Comparison of ENCODE assay signal across 24 cellular contexts in genomic region chr9:83505282-83505681, GRCh38.
DNase-seq lines count a peak whose midpoint lies in the region; ATAC-seq and TF ChIP-seq lines count a peak whose summit lies in the region.
"Had no signal": no experiment of that assay in that cellular context is flagged by ENCODE, and none has a peak within 500 bp of the region (broad histone marks: within the 10 kb centered on the region; RNA-seq: fewer than 3 reads in every experiment).

No MANE protein-coding gene starts in this region.

- no peak overlapping the region for H3K4me3 ChIP-seq in brain microvascular endothelial cell (ENCODE audit: low read depth, low read length)
- H3K4me3 ChIP-seq: gastrocnemius medialis, K562 had no signal

- H3K27ac ChIP-seq in brain microvascular endothelial cell = no peak overlapping the region
- H3K27ac ChIP-seq: gastrocnemius medialis had no signal

- in situ Hi-C loops in brain microvascular endothelial cell (cut with HindIII; ENCODE audit: low pct_ligation_motif_present, low sequenced_read_pairs) = no loop called here

- DNase-seq in D341Med (ENCODE audit: low spot score) (peak; percentile 43), NCI-H1092 treated with DMSO at 0.1 percent for 48 hours (lab: John Stamatoyannopoulos, UW) (peak; percentile 91), NCI-H2171 treated with DMSO at 0.1 percent for 48 hours (lab: John Stamatoyannopoulos, UW) (peak; percentile 96), RPMI8226 (peak; percentile 93), brain microvascular endothelial cell (no peak), GM10248 (ENCODE audit: extremely low spot score) (no peak), superior temporal gyrus (ENCODE audit: extremely low spot score) (no peak)
- DNase-seq: activated CD4-positive, alpha-beta memory T cell treated with anti-CD3 and anti-CD28 coated beads for 36 hours; activated CD8-positive, alpha-beta memory T cell treated with anti-CD3 and anti-CD28 coated beads, Interleukin-2, amount 50 U/mL, for 48 hours; activated naive CD8-positive, alpha-beta T cell treated with anti-CD3 and anti-CD28 coated beads for 36 hours; BE2C; central memory CD4-positive, alpha-beta T cell; dermis blood vessel endothelial cell; hypothalamus; natural killer cell; NCI-H2081 treated with DMSO at 0.1 percent for 48 hours; right cardiac atrium; stimulated activated CD4-positive, alpha-beta T cell treated with anti-CD3 and anti-CD28 coated beads, Interleukin-12 subunit alpha, Interleukin-12 subunit beta, amount 100 ng/mL, for 4 hours; stimulated activated CD4-positive, alpha-beta T cell treated with anti-CD3 and anti-CD28 coated beads, Interleukin-4, amount 100 ng/mL, for 24 hours; stimulated activated naive CD4-positive, alpha-beta T cell; T-cell had no signal

- CTCF ChIA-PET in GM10248 (lab: Yijun Ruan, JAX) = interaction anchor here (1.7 to 2.3 kb wide), 3 partner anchors 8 to 171 kb away, joined by 4 to 12 read pairs (median 11); no protein-coding TSS in a partner anchor

- ATAC-seq in HG02938 (IDR thresholded peaks at IDR 0.05; ENCODE audit: unreplicated experiment) = no peak
- ATAC-seq: gastrocnemius medialis, K562, natural killer cell, right cardiac atrium, T-cell had no signal

- no peaks in the 10 kb centered on the region for H3K36me3 ChIP-seq in brain microvascular endothelial cell (replicated peaks)
- H3K36me3 ChIP-seq: gastrocnemius medialis had no signal

- no peaks in the 10 kb centered on the region for H3K27me3 ChIP-seq in brain microvascular endothelial cell (replicated peaks)
- H3K27me3 ChIP-seq: BE2C, gastrocnemius medialis had no signal

- POLR2A ChIA-PET in GM10248 (lab: Yijun Ruan, JAX) = no interaction called here

- no peak for TF ChIP-seq CTCF in brain microvascular endothelial cell (IDR thresholded peaks at IDR 0.05; ENCODE audit: low read depth, low read length, missing control alignments)
- no peak for TF ChIP-seq CTCF in GM10248 (IDR thresholded peaks at IDR 0.05; ENCODE audit: control extremely low read depth, extremely low read depth, low read depth, missing control alignments)

Comparison
In these comparisons a context has a peak if more than half of its experiments do, and no peak if none do; other contexts are left out.
1. DNase-seq: peak in D341Med (single experiment), NCI-H1092 treated with DMSO at 0.1 percent for 48 hours (single experiment), NCI-H2171 treated with DMSO at 0.1 percent for 48 hours (single experiment) and RPMI8226 (single experiment); none in brain microvascular endothelial cell (single experiment), GM10248 (single experiment) and superior temporal gyrus (single experiment).